Comparison of ENCODE assay signal across 9 cellular contexts in genomic region chr22:47422736-47423135, GRCh38.
"Had no signal": no experiment of that assay in that cellular context is flagged by ENCODE, and none has a peak within 500 bp of the region (broad histone marks: within the 10 kb centered on the region; RNA-seq: fewer than 3 reads in every experiment).

No MANE protein-coding gene starts in this region.

- H3K4me3 ChIP-seq: GM23338 had no signal

- H3K4me3 Mint-ChIP-seq: GM23338, H9, IgD-negative memory B cell had no signal

- DNase-seq: H9, HCEC 1CT, KBM-7 had no signal

- FAIRE-seq: H1, H54, HepG2, HTR-8/SVneo had no signal

- H3K27ac Mint-ChIP-seq: GM23338, H9, IgD-negative memory B cell had no signal

- H3K4me1 Mint-ChIP-seq: GM23338, H9, IgD-negative memory B cell had no signal
